Comparison of ENCODE assay signal across 8 cellular contexts in genomic region chr18:21112140-21112473, GRCh38. TPM values are rescaled to one million over a fixed set of nuclear protein-coding genes. Genes with fewer than 3 reads are reported as not detected.
DNase-seq lines count a peak whose midpoint lies in the region; ATAC-seq and TF ChIP-seq lines count a peak whose summit lies in the region.

No MANE protein-coding gene starts in this region.

- POLR2A ChIA-PET in WTC11 (lab: Charles Lee), result interaction anchor here (0.5 to 1.4 kb wide), 4 partner anchors 12 to 488 kb away, joined by 3 to 4 read pairs (median 4); partner anchors contain the start of gene ESCO1

- DNase-seq in NCI-H1436 (lab: John Stamatoyannopoulos, UW) (peak; percentile 39), NCI-H1436 treated with DMSO at 0.1 percent for 48 hours (lab: John Stamatoyannopoulos, UW) (no peak), WTC11 (ENCODE audit: low spot score) (no peak), epithelial cell of esophagus (ENCODE audit: low read depth) (no peak), aorta (peak in 1 of 2 donors; percentile 91), NCI-H2081 treated with DMSO at 0.1 percent for 48 hours (lab: John Stamatoyannopoulos, UW) (no peak)

- no peaks in the 10 kb centered on the region for H3K9me3 Mint-ChIP-seq in WTC11

- CTCF ChIA-PET in WTC11 (lab: Charles Lee), result interaction anchor here (0.8 to 1.2 kb wide), 4 partner anchors 34 to 489 kb away, joined by 3 to 5 read pairs (median 4); partner anchors contain the start of gene ESCO1

- H3K4me3 ChIP-seq in epithelial cell of esophagus (ENCODE audit: low read length) (peak overlapping the region; percentile 78), neuron (ENCODE audit: low read length) (peak overlapping the region; percentile 56), aorta (ENCODE audit: low read length in 2 of 2) (peak overlapping the region; percentile 54 to 73)

- H3K36me3 ChIP-seq in neuron (ENCODE audit: insufficient read depth, low read length) (no peaks in the 10 kb centered on the region), aorta (ENCODE audit: control insufficient read depth in 1 of 2, insufficient read depth in 2 of 2, low read length in 1 of 2) (no peaks in the 10 kb centered on the region)

- peaks cover 16% of the 10 kb centered on the region for H3K27me3 Mint-ChIP-seq in WTC11 (ENCODE audit: low read depth)

- WGBS in aorta, 2 donors, result 0 to 1% methylated on average over 16 of the region's 16 CpGs

- peaks cover 18% of the 10 kb centered on the region for H3K4me1 ChIP-seq in neuron (ENCODE audit: insufficient read depth, low read length)
- H3K4me1 ChIP-seq in aorta (ENCODE audit: control insufficient read depth in 1 of 2, insufficient read depth in 2 of 2, low read length in 2 of 2), result peaks cover 0 to 6% of the 10 kb centered on the region in 2 donors

- no peak for ATAC-seq in WTC11
- ATAC-seq in aorta (ENCODE audit: low FRiP score), result peak; percentile 78
- ATAC-seq in HG03442 (IDR thresholded peaks at IDR 0.05; ENCODE audit: unreplicated experiment), result no peak

- peak overlapping the region; percentile 86 to 95 for H3K27ac ChIP-seq in aorta (ENCODE audit: low read depth in 1 of 2, low read length in 2 of 2)

- peak overlapping the region; percentile 85 for H2AFZ ChIP-seq in neuron (ENCODE audit: low read depth, low read length)

- peaks cover 16% of the 10 kb centered on the region for H3K4me1 Mint-ChIP-seq in WTC11

- H3K27me3 ChIP-seq in neuron (ENCODE audit: insufficient read depth, low read length), result peaks cover 5% of the 10 kb centered on the region
- H3K27me3 ChIP-seq in aorta (ENCODE audit: control insufficient read depth in 1 of 2, insufficient read depth in 2 of 2, low read length in 1 of 2), result no peaks in the 10 kb centered on the region

- peak overlapping the region; percentile 71 for H3K27ac Mint-ChIP-seq in WTC11

- no peak overlapping the region; the same call in 1 of the 2 replicates for H3K4me3 Mint-ChIP-seq in WTC11

- H3K36me3 Mint-ChIP-seq in WTC11, result no peaks in the 10 kb centered on the region; the same call in 1 of the 2 replicates

- no peaks in the 10 kb centered on the region for H3K9me3 ChIP-seq in neuron (ENCODE audit: low read length)
- no peaks in the 10 kb centered on the region for H3K9me3 ChIP-seq in aorta (ENCODE audit: control insufficient read depth, low read length)

- intact Hi-C loops in aorta (cut with DNase I), result loop anchor here in 1 of 2 donors (10.0 kb wide), 4 partner anchors 63 to 137 kb away; no protein-coding TSS in a partner anchor

- TF ChIP-seq CTCF in WTC11 (IDR thresholded peaks at IDR 0.05) (no peak), epithelial cell of esophagus (IDR thresholded peaks at IDR 0.05; ENCODE audit: insufficient read depth, low read depth, low read length, missing control alignments) (no peak)

TF ChIP-seq in WTC11, 78 proteins besides CTCF, POLR2A, EP300 and RAD21:
- TF ChIP-seq GTF2I (CRISPR knock-in tag; conservative IDR thresholded peaks at IDR 0.05) (no peak), ZNF423 (CRISPR knock-in tag; IDR thresholded peaks at IDR 0.05) (no peak), IRF2 (CRISPR knock-in tag; IDR thresholded peaks at IDR 0.05; ENCODE audit: borderline replicate concordance, low read depth) (no peak), FOXP4 (CRISPR knock-in tag; IDR thresholded peaks at IDR 0.05) (no peak), ZNF219 (CRISPR knock-in tag; IDR thresholded peaks at IDR 0.05; ENCODE audit: borderline replicate concordance) (no peak), FOXK1 (CRISPR knock-in tag; IDR thresholded peaks at IDR 0.05) (no peak), ATF3 (CRISPR knock-in tag; conservative IDR thresholded peaks at IDR 0.05) (no peak), ESRRA (CRISPR knock-in tag; IDR thresholded peaks at IDR 0.05; ENCODE audit: borderline replicate concordance) (no peak), ZBTB21 (CRISPR knock-in tag; IDR thresholded peaks at IDR 0.05; ENCODE audit: borderline replicate concordance) (no peak), RORB (CRISPR knock-in tag; IDR thresholded peaks at IDR 0.05) (no peak), ZNF396 (CRISPR knock-in tag; IDR thresholded peaks at IDR 0.05; ENCODE audit: borderline replicate concordance) (no peak), MLX (CRISPR knock-in tag; IDR thresholded peaks at IDR 0.05) (no peak), RELA (CRISPR knock-in tag; IDR thresholded peaks at IDR 0.05; ENCODE audit: borderline replicate concordance) (no peak), MXD4 (CRISPR knock-in tag; IDR thresholded peaks at IDR 0.05; ENCODE audit: borderline replicate concordance) (no peak), TEAD1 (CRISPR knock-in tag; IDR thresholded peaks at IDR 0.05) (no peak), MYBL2 (CRISPR knock-in tag; IDR thresholded peaks at IDR 0.05) (no peak), ZNF671 (CRISPR knock-in tag; IDR thresholded peaks at IDR 0.05) (no peak), SMAD3 (CRISPR knock-in tag; IDR thresholded peaks at IDR 0.05; ENCODE audit: borderline replicate concordance) (no peak), AR (CRISPR knock-in tag; IDR thresholded peaks at IDR 0.05) (no peak), OVOL2 (CRISPR knock-in tag; IDR thresholded peaks at IDR 0.05; ENCODE audit: borderline replicate concordance) (no peak)

RNA-seq across cellular contexts. Expression of gene ROCK1, which starts 0.5 kb away (rescaled TPM):
- total RNA-seq in WTC11 (2021), result 36.1 to 42.2 TPM (median 39.3 TPM) in 3 replicates
- 100 to 1,000 TPM in 1 of 2 donors, 10 to 100 TPM in 1; 98.9 to 147 TPM for total RNA-seq in aorta
- 10 to 100 TPM; 32.6 to 42.0 TPM for polyA plus RNA-seq in aorta
